Comparison of ENCODE assay signal across 7 cellular contexts in genomic region chr7:116813371-116813770, GRCh38. TPM values are rescaled to one million over a fixed set of nuclear protein-coding genes. Genes with fewer than 3 reads are reported as not detected.
DNase-seq lines count a peak whose midpoint lies in the region; TF ChIP-seq lines count a peak whose summit lies in the region.
"Not testable (repeated sequence)": the region's sequence is repeated elsewhere in the genome, so short reads cannot be mapped to it uniquely, and the experiment has no call there.

No MANE protein-coding gene starts in this region.

- peak overlapping the region; percentile 40 for H3K27ac ChIP-seq in OCI-LY3 (ENCODE audit: low read length)
- H3K27ac ChIP-seq in colonic mucosa = peak overlapping the region; percentile 34
- H3K27ac ChIP-seq in liver (ENCODE audit: low read depth in 1 of 2, low read length in 2 of 2) = peak overlapping the region; percentile 30 to 59

- peak overlapping the region; percentile 53; the same call in 1 of the 2 replicates for H2AFZ ChIP-seq in OCI-LY3 (ENCODE audit: low read depth, low read length)

- not testable (repeated sequence) for TF ChIP-seq RAD21 in liver (IDR thresholded peaks at IDR 0.05)

- H3K27me3 ChIP-seq in Caco-2 (replicated peaks; ENCODE audit: control insufficient read depth, insufficient read depth, low read length); OCI-LY3 (ENCODE audit: low read depth, low read length); colonic mucosa; liver (ENCODE audit: control insufficient read depth in 4 of 4, insufficient read depth in 4 of 4, low read length in 3 of 4): not testable (repeated sequence)

- H3K9me3 ChIP-seq in Caco-2; OCI-LY3 (ENCODE audit: insufficient read depth, low read length); colonic mucosa; liver (ENCODE audit: control insufficient read depth in 4 of 4, low read length in 3 of 4): not testable (repeated sequence)

- intact Hi-C loops in Caco-2 (cut with micrococcal nuclease; ENCODE audit: unreplicated experiment) = loop anchor here (5.0 kb wide), 2 partner anchors 64 to 314 kb away; no protein-coding TSS in a partner anchor
- intact Hi-C loops in colonic mucosa (cut with DNase I) = loop anchor here (10.0 kb wide), 1 partner anchor 639 kb away; no protein-coding TSS in a partner anchor

- H3K79me2 ChIP-seq in OCI-LY3 (ENCODE audit: low read length) = not testable (repeated sequence)

- H3K27me3 Mint-ChIP-seq in Caco-2 (ENCODE audit: insufficient read depth, unreplicated experiment) = not testable (repeated sequence)

- H3K4me3 ChIP-seq in Caco-2 (ENCODE audit: low read depth, low read length); colonic mucosa; foreskin fibroblast (ENCODE audit: low read depth in 1 of 2, low read length in 2 of 2); liver (ENCODE audit: low read depth in 1 of 3, low read length in 3 of 3): not testable (repeated sequence)
- H3K4me3 ChIP-seq in OCI-LY3 (ENCODE audit: low read length) = 0 out of 2 replicates have a peak overlapping the region, but pooled peaks have one; percentile 6

- not testable (repeated sequence) for H3K36me3 ChIP-seq in Caco-2 (ENCODE audit: control insufficient read depth, insufficient read depth, low read length); OCI-LY3 (replicated peaks; ENCODE audit: low read depth, low read length); colonic mucosa; liver (ENCODE audit: control insufficient read depth in 4 of 4, insufficient read depth in 3 of 4, low read depth in 1 of 4, low read length in 3 of 4)

- peak overlapping the region; percentile 10; the same call in 1 of the 2 replicates for H3K9ac ChIP-seq in OCI-LY3 (ENCODE audit: low read length)
- H3K9ac ChIP-seq in colonic mucosa (ENCODE audit: low read depth in 2 of 2, low read length in 2 of 2); liver (ENCODE audit: low read depth in 1 of 2, low read length in 2 of 2): not testable (repeated sequence)

- H3K4me3 Mint-ChIP-seq in Caco-2 (ENCODE audit: unreplicated experiment) = peak overlapping the region; percentile 32

- POLR2A ChIA-PET in Caco-2 (lab: Charles Lee) = not testable (repeated sequence)

- H3K9me3 Mint-ChIP-seq in Caco-2 (ENCODE audit: unreplicated experiment) = not testable (repeated sequence)

- WGBS in liver = 56% methylated on average over 3 of the region's 3 CpGs

- CTCF ChIA-PET in Caco-2 (lab: Charles Lee) = not testable (repeated sequence)

- not testable (repeated sequence) for TF ChIP-seq CTCF in Caco-2 (IDR thresholded peaks at IDR 0.05; ENCODE audit: insufficient read depth in 1 of 2, low read depth in 1 of 2, low read length in 1 of 2, severe bottlenecking in 1 of 2, unreplicated experiment in 1 of 2); OCI-LY3 (IDR thresholded peaks at IDR 0.05; ENCODE audit: low read depth, low read length); colonic mucosa (IDR thresholded peaks at IDR 0.05); foreskin fibroblast (IDR thresholded peaks at IDR 0.05; ENCODE audit: low read depth, low read length); liver (IDR thresholded peaks at IDR 0.05; ENCODE audit: low read depth, low read length, missing input control)

- not testable (repeated sequence) for DNase-seq in Caco-2, colonic mucosa
- DNase-seq in fibroblast of peridontal ligament (ENCODE audit: extremely low read depth) (peak; percentile 63), foreskin fibroblast (peak; percentile 8 to 35), renal cortical epithelial cell (ENCODE audit: low read depth) (peak; percentile 45)

- H3K4me1 ChIP-seq in Caco-2 (peaks cover 41% of the 10 kb centered on the region), OCI-LY3 (ENCODE audit: low read length) (peaks cover 17% of the 10 kb centered on the region), liver (ENCODE audit: control insufficient read depth in 4 of 4, insufficient read depth in 4 of 4, low read length in 3 of 4) (peaks cover 8 to 33% (median 27%) of the 10 kb centered on the region in 4 donors)
- not testable (repeated sequence) for H3K4me1 ChIP-seq in colonic mucosa

- H4K20me1 ChIP-seq in OCI-LY3 (ENCODE audit: insufficient read depth, low read length) = not testable (repeated sequence)

- H3K4me1 Mint-ChIP-seq in Caco-2 (ENCODE audit: low read depth, unreplicated experiment) = peaks cover 29% of the 10 kb centered on the region

- peak overlapping the region; percentile 49 for H3K4me2 ChIP-seq in OCI-LY3 (ENCODE audit: low read length)

- H3K36me3 Mint-ChIP-seq in Caco-2 (ENCODE audit: insufficient read depth, unreplicated experiment) = not testable (repeated sequence)

- not testable (repeated sequence) for BruUV-seq in Caco-2 (replicated peaks; lab: Mats Ljungman, UMichigan)

- H3K27ac Mint-ChIP-seq in Caco-2 (ENCODE audit: unreplicated experiment) = peak overlapping the region; percentile 79

TF ChIP-seq in liver, 16 proteins besides CTCF, POLR2A, EP300 and RAD21:
- TF ChIP-seq HNF4A (conservative IDR thresholded peaks at IDR 0.05) = peak in 1 of 2 donors; percentile 20

RNA-seq across cellular contexts. Expression of gene CAPZA2, which starts 49.0 kb away (rescaled TPM):
- total RNA-seq in Caco-2 (2022) (271 and 281 TPM in 2 replicates), colonic mucosa (100 to 1,000 TPM; 186 to 323 TPM), liver (10 to 100 TPM; 64.3 to 90.0 TPM), renal cortical epithelial cell (314 and 390 TPM in 2 replicates)
- 10 to 100 TPM; 45.1 to 73.9 TPM for polyA plus RNA-seq in liver
